ENCODE assay signal across 17 cellular contexts in genomic region chr20:56350842-56351241, GRCh38.
"Had no signal": no experiment of that assay in that cellular context is flagged by ENCODE, and none has a peak within 500 bp of the region (broad histone marks: within the 10 kb centered on the region; RNA-seq: fewer than 3 reads in every experiment).

No MANE protein-coding gene starts in this region.

- H3K9me3 ChIP-seq: lower lobe of right lung, neutrophil, right atrium auricular region, thyroid gland, uterus had no signal

- FAIRE-seq: small intestine had no signal

- H3K27me3 ChIP-seq: right atrium auricular region, thyroid gland, uterus had no signal

- H3K4me1 ChIP-seq: lower lobe of right lung, right atrium auricular region, thyroid gland, uterus had no signal

- H3K4me3 ChIP-seq: lower lobe of right lung, right atrium auricular region, thyroid gland, uterus had no signal

- DNase-seq: activated CD4-positive, alpha-beta T cell treated with anti-CD3 and anti-CD28 coated beads for 48 hours; activated naive CD4-positive, alpha-beta T cell treated with Interleukin-2 at 50 U/mL for 16 hours; activated naive CD8-positive, alpha-beta T cell treated with anti-CD3 and anti-CD28 coated beads, Interleukin-2, amount 50 U/mL, for 24 hours; caudate nucleus; cortex of kidney; effector memory CD8-positive, alpha-beta T cell; erythroblast; immature natural killer cell; left cardiac atrium; lower lobe of right lung; naive B cell; posterior cingulate gyrus; small intestine; thyroid gland; uterus had no signal

- ATAC-seq: activated naive CD8-positive, alpha-beta T cell treated with anti-CD3 and anti-CD28 coated beads, Interleukin-2, amount 50 U/mL, for 24 hours; effector memory CD8-positive, alpha-beta T cell; left cardiac atrium; lower lobe of right lung had no signal

- H3K36me3 ChIP-seq: lower lobe of right lung, neutrophil, right atrium auricular region, thyroid gland, uterus had no signal

- H3K27ac ChIP-seq: lower lobe of right lung, neutrophil, right atrium auricular region, thyroid gland, uterus had no signal
